ENCODE assay signal across 8 cellular contexts in genomic region chr3:14124223-14124614, GRCh38. TPM values are rescaled to one million over a fixed set of nuclear protein-coding genes. Genes with fewer than 3 reads are reported as not detected.
DNase-seq lines count a peak whose midpoint lies in the region; ATAC-seq and TF ChIP-seq lines count a peak whose summit lies in the region.

No MANE protein-coding gene starts in this region.

- H3K4me1 ChIP-seq in PC-9 (replicated peaks; ENCODE audit: insufficient read depth) (peaks cover 24% of the 10 kb centered on the region), gastroesophageal sphincter (peaks cover 8 to 51% (median 22%) of the 10 kb centered on the region in 3 donors), upper lobe of right lung (peaks cover 34% of the 10 kb centered on the region)

- peaks cover 69% of the 10 kb centered on the region for H3K79me2 ChIP-seq in PC-9 (ENCODE audit: low read depth)

- H3K4me3 ChIP-seq in PC-9 (peak overlapping the region; percentile 87), gastroesophageal sphincter (peak overlapping the region; percentile 97), upper lobe of right lung (peak overlapping the region; percentile 96)

- peaks cover 15% of the 10 kb centered on the region; the same call in 1 of the 2 replicates for H3F3A ChIP-seq in PC-9 (ENCODE audit: insufficient read depth, low read depth)

- TF ChIP-seq CTCF in PC-9 (conservative IDR thresholded peaks at IDR 0.05): no peak
- no peak for TF ChIP-seq CTCF in gastroesophageal sphincter (IDR thresholded peaks at IDR 0.05)
- TF ChIP-seq CTCF in upper lobe of right lung (IDR thresholded peaks at IDR 0.05): no peak

- H3K9me3 ChIP-seq in PC-9 (ENCODE audit: insufficient read depth, low read depth) (no peaks in the 10 kb centered on the region), gastroesophageal sphincter (no peaks in the 10 kb centered on the region), upper lobe of right lung (no peaks in the 10 kb centered on the region)

- no CpG with 5 or more reads among the region's 37 CpGs for WGBS in gastroesophageal sphincter (ENCODE audit: low coverage in 1 of 2), 2 donors

- no TSS peak for BruUV-seq in PC-9 (replicated peaks; lab: Mats Ljungman, UMichigan)

- DNase-seq in Ammon's horn (ENCODE audit: low spot score) (peak; percentile 73), PC-9 (no peak), occipital lobe (lab: John Stamatoyannopoulos, UW) (peak; percentile 66), upper lobe of right lung (peak; percentile 85)
- DNase-seq in activated gamma-delta T cell treated with anti-CD3 and anti-CD28 coated beads, Interleukin-2, amount 50 U/mL, for 16 hours (ENCODE audit: low read depth): peak; percentile 42

- H3K36me3 ChIP-seq in PC-9 (ENCODE audit: low read depth) (peaks cover 32% of the 10 kb centered on the region), gastroesophageal sphincter (peaks cover 0 to 46% of the 10 kb centered on the region in 2 donors), upper lobe of right lung (peaks cover 12% of the 10 kb centered on the region)

- H2AFZ ChIP-seq in PC-9: peak overlapping the region; percentile 90

- no peaks in the 10 kb centered on the region for H3K27me3 ChIP-seq in PC-9 (ENCODE audit: insufficient read depth, low read depth)
- H3K27me3 ChIP-seq in gastroesophageal sphincter: no peaks in the 10 kb centered on the region
- H3K27me3 ChIP-seq in upper lobe of right lung: no peaks in the 10 kb centered on the region

- intact Hi-C loops in PC-9 (cut with micrococcal nuclease; ENCODE audit: unreplicated experiment): loop anchor here (1.0 to 2.0 kb wide), 2 partner anchors 54 to 107 kb away; partner anchors contain the start of genes LSM3 and XPC
- intact Hi-C loops in upper lobe of right lung (cut with DNase I): loop anchor here (10.0 kb wide), 1 partner anchor 229 kb away; no protein-coding TSS in a partner anchor

- TF ChIP-seq POLR2A in gastroesophageal sphincter (IDR thresholded peaks at IDR 0.05): no peak

- peak; percentile 36 for ATAC-seq in GM19025 (IDR thresholded peaks at IDR 0.05; ENCODE audit: low read depth, unreplicated experiment)
- peak; percentile 47 for ATAC-seq in HG03196 (IDR thresholded peaks at IDR 0.05; ENCODE audit: unreplicated experiment)
- ATAC-seq in gastroesophageal sphincter: peak; percentile 38
- peak; percentile 58 for ATAC-seq in upper lobe of right lung

- H4K20me1 ChIP-seq in PC-9 (ENCODE audit: insufficient read depth): peaks cover 32% of the 10 kb centered on the region

- POLR2A ChIA-PET in PC-9 (lab: Charles Lee; ENCODE audit: unreplicated experiment): interaction anchor here (0.6 to 1.7 kb wide), 6 partner anchors 10 to 395 kb away, joined by 3 to 25 read pairs (median 5); partner anchors contain the start of genes LSM3 and XPC

- H3K9me2 ChIP-seq in PC-9 (ENCODE audit: insufficient read depth): no peaks in the 10 kb centered on the region

- peak overlapping the region; percentile 88 for H3K4me2 ChIP-seq in PC-9

- H3K27ac ChIP-seq in PC-9: peak overlapping the region; percentile 37
- peak overlapping the region; percentile 66 to 99 (median 98) for H3K27ac ChIP-seq in gastroesophageal sphincter
- peak overlapping the region; percentile 98 for H3K27ac ChIP-seq in upper lobe of right lung

- no peak for TF ChIP-seq EP300 in gastroesophageal sphincter (IDR thresholded peaks at IDR 0.05)

- CTCF ChIA-PET in PC-9 (lab: Charles Lee): interaction anchor here (0.7 kb wide), 1 partner anchor 22 kb away, joined by 3 read pairs; no protein-coding TSS in a partner anchor

RNA-seq across cellular contexts. Expression of gene CHCHD4, which starts 0.5 kb away (rescaled TPM):
- total RNA-seq in PC-9 (2021): 14.4 and 17.6 TPM in 2 replicates
- 10 to 100 TPM; 14.5 to 32.9 (median 25.7) TPM for total RNA-seq in gastroesophageal sphincter
- 8.7 TPM for total RNA-seq in occipital lobe
- 12.0 TPM for total RNA-seq in upper lobe of right lung

RNA-seq across cellular contexts. Expression of gene TMEM43, which starts 0.6 kb away (rescaled TPM):
- 62.3 and 64.7 TPM in 2 replicates for total RNA-seq in PC-9 (2021)
- total RNA-seq in gastroesophageal sphincter: 100 to 1,000 TPM; 115 to 227 (median 183) TPM
- 44.1 TPM for total RNA-seq in occipital lobe
- total RNA-seq in upper lobe of right lung: 86.3 TPM

RNA-seq across cellular contexts. Expression of gene XPC, which starts 54.2 kb away (rescaled TPM):
- total RNA-seq in PC-9 (2021): 27.1 and 28.8 TPM in 2 replicates
- 10 to 100 TPM; 27.6 to 73.0 (median 34.4) TPM for total RNA-seq in gastroesophageal sphincter
- total RNA-seq in occipital lobe: 10.6 TPM
- total RNA-seq in upper lobe of right lung: 36.1 TPM

RNA-seq across cellular contexts. Expression of gene LSM3, which starts 54.4 kb away (rescaled TPM):
- total RNA-seq in PC-9 (2021): 8.7 and 18.3 TPM in 2 replicates
- 10 to 100 TPM in 3 of 4 donors, 1 to 10 TPM in 1; 7.9 to 15.6 (median 12.7) TPM for total RNA-seq in gastroesophageal sphincter
- 11.1 TPM for total RNA-seq in occipital lobe
- 8.8 TPM for total RNA-seq in upper lobe of right lung

Comparison
In these comparisons a context has a peak if more than half of its experiments do, and no peak if none do; other contexts are left out.
1. DNase-seq: peak in Ammon's horn (single experiment), activated gamma-delta T cell treated with anti-CD3 and anti-CD28 coated beads, Interleukin-2, amount 50 U/mL, for 16 hours (single experiment), occipital lobe (single experiment) and upper lobe of right lung (single experiment); none in PC-9 (0 of 2).
2. H3K27ac ChIP-seq: peak in every context shown above with its lines; median percentile 98 in upper lobe of right lung; 98 in gastroesophageal sphincter; 37 in PC-9.
3. Peak in every context shown above with its lines, with median percentiles within 50 percentile points of each other: ATAC-seq and H3K4me3 ChIP-seq.